Comparison of ENCODE assay signal across 11 cellular contexts in the genomic region with DNA sequence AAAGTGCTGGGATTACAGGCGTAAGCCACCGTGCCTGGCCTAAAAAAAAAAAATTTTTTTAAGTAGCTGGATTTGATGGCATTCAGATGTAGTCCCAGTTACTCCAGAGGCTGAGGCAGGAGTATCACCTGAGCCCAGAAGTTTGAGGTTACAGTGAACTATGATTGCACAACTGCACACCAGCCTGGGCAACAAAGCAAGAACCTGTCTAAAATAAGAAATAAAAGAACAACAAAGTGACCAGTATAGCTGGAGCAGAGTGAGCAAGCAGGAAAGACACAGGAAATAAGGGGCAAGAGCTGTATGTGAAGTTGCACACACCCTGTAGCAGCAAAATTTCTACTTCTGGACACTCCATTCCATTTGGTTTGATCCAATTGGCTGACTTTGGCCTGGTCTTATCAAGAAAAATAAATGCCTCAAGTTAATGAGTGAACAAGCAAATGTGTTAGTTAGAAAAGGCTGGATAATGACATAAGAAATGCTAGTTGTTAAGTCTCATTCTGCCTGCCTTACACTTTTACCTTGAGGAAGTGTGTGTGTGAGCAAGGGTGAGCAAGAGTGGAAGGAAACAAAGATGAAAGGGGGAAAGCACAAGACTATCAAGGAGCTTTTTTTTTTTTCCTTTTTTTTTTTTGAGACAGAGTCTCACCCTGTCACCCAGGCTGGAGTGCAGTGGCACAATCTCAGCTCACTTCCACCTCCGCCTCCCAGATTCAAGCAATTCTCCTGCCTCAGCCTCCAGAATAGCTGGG. TPM values are rescaled to one million over a fixed set of nuclear protein-coding genes. Genes with fewer than 3 reads are reported as not detected.
DNase-seq lines count a peak whose midpoint lies in the region; ATAC-seq and TF ChIP-seq lines count a peak whose summit lies in the region.
"Had no signal": no experiment of that assay in that cellular context is flagged by ENCODE, and none has a peak within 500 bp of the region (broad histone marks: within the 10 kb centered on the region; RNA-seq: fewer than 3 reads in every experiment).

No MANE protein-coding gene starts in this region.

- H3K9me2 ChIP-seq in Karpas-422 (replicated peaks; ENCODE audit: insufficient read depth, low read length) = no peaks in the 10 kb centered on the region

- H3K9me3 Mint-ChIP-seq in Caco-2 (ENCODE audit: unreplicated experiment) (no peaks in the 10 kb centered on the region), H9 (no peaks in the 10 kb centered on the region)
- H3K9me3 Mint-ChIP-seq in central memory CD8-positive, alpha-beta T cell = no peaks in the 10 kb centered on the region
- no peaks in the 10 kb centered on the region for H3K9me3 Mint-ChIP-seq in naive thymus-derived CD4-positive, alpha-beta T cell

- H4K91ac ChIP-seq in H9 (ENCODE audit: insufficient read length, low read depth, low read length) = no peak overlapping the region

- TF ChIP-seq CTCF in Caco-2 (IDR thresholded peaks at IDR 0.05; ENCODE audit: insufficient read depth in 1 of 2, low read depth in 1 of 2, low read length in 1 of 2, severe bottlenecking in 1 of 2, unreplicated experiment in 1 of 2) (no peak), H9 (conservative IDR thresholded peaks at IDR 0.05) (no peak), WERI-Rb-1 (IDR thresholded peaks at IDR 0.05; ENCODE audit: low read depth, low read length) (no peak)

- H3K14ac ChIP-seq in H9 (ENCODE audit: insufficient read depth, low read length) = no peak overlapping the region

- no CpG with 5 or more reads among the region's 3 CpGs for WGBS in H9 (ENCODE audit: extremely low coverage, insufficient read length, low lambda C conversion rate)

- no peaks in the 10 kb centered on the region for H3K79me1 ChIP-seq in H9 (ENCODE audit: insufficient read depth, low read depth, low read length, poor library complexity, severe bottlenecking)

- no peak overlapping the region for H2BK5ac ChIP-seq in H9 (ENCODE audit: insufficient read length, low read length)

- H3K4me1 ChIP-seq in Caco-2 = peaks cover 8% of the 10 kb centered on the region
- peaks cover 43% of the 10 kb centered on the region for H3K4me1 ChIP-seq in Karpas-422 (ENCODE audit: low read length)
- peaks cover 50 to 52% of the 10 kb centered on the region in 2 donors for H3K4me1 ChIP-seq in naive thymus-derived CD4-positive, alpha-beta T cell (ENCODE audit: control insufficient read depth in 2 of 2, insufficient read depth in 2 of 2, low read length in 2 of 2)
- H3K4me1 ChIP-seq in H9 (ENCODE audit: insufficient read depth, low read length) = no peaks in the 10 kb centered on the region

- H2AFZ ChIP-seq in Karpas-422 (ENCODE audit: low read length) (no peak overlapping the region), H9 (ENCODE audit: low read length) (no peak overlapping the region)
- H2AFZ ChIP-seq: GM23248 had no signal

- no peak overlapping the region for H3K18ac ChIP-seq in H9 (ENCODE audit: insufficient read length, low read depth, low read length)

- H2BK120ac ChIP-seq in H9 (ENCODE audit: low read depth, low read length, poor library complexity, severe bottlenecking) = no peak overlapping the region

- no peak overlapping the region for H3K4me3 ChIP-seq in Caco-2 (ENCODE audit: low read depth, low read length)
- H3K4me3 ChIP-seq in Karpas-422 (ENCODE audit: low read length) = peak overlapping the region; percentile 56; the same call in 1 of the 2 replicates
- H3K4me3 ChIP-seq in naive thymus-derived CD4-positive, alpha-beta T cell (ENCODE audit: low read length) = peak overlapping the region; percentile 34
- no peak overlapping the region for H3K4me3 ChIP-seq in WERI-Rb-1 (ENCODE audit: low read depth, low read length)
- H3K4me3 ChIP-seq: GM23248 had no signal

- H3K27ac Mint-ChIP-seq in Caco-2 (ENCODE audit: unreplicated experiment) = peak overlapping the region; percentile 42
- peak overlapping the region; percentile 17 for H3K27ac Mint-ChIP-seq in central memory CD8-positive, alpha-beta T cell (ENCODE audit: low read depth)
- H3K27ac Mint-ChIP-seq in naive thymus-derived CD4-positive, alpha-beta T cell = peak overlapping the region; percentile 86 to 99 (median 95)
- peak overlapping the region in 1 of 3 experiments; percentile 87; a peak in 1 of 7 replicates for H3K27ac Mint-ChIP-seq in H9

- H2BK15ac ChIP-seq in H9 (ENCODE audit: low read depth, low read length) = no peak overlapping the region

- H3K36me3 ChIP-seq in Caco-2 (ENCODE audit: control insufficient read depth, insufficient read depth, low read length) = no peaks in the 10 kb centered on the region
- peaks cover 5% of the 10 kb centered on the region; the same call in 1 of the 2 replicates for H3K36me3 ChIP-seq in Karpas-422 (ENCODE audit: insufficient read depth, low read length)
- no peaks in the 10 kb centered on the region for H3K36me3 ChIP-seq in naive thymus-derived CD4-positive, alpha-beta T cell (ENCODE audit: control insufficient read depth in 2 of 3, insufficient read depth in 3 of 3, low read length in 3 of 3)
- no peaks in the 10 kb centered on the region; the same call in 1 of the 2 replicates for H3K36me3 ChIP-seq in WERI-Rb-1

- H3K56ac ChIP-seq in H9 (ENCODE audit: insufficient read length, low read depth, low read length) = no peak overlapping the region

- H3K4me2 ChIP-seq in Karpas-422 (ENCODE audit: low read depth, low read length, poor library complexity, severe bottlenecking) (peak overlapping the region; percentile 78), H9 (ENCODE audit: insufficient read depth, insufficient read length, low read length) (no peak overlapping the region)

- H3K4ac ChIP-seq in H9 (ENCODE audit: low read depth, low read length) = no peak overlapping the region

- POLR2A ChIA-PET in Caco-2 (lab: Charles Lee) = interaction anchor here (1.3 kb wide), 1 partner anchor 8 kb away, joined by 3 read pairs; the partner anchor contains the start of gene ATP5IF1
- POLR2A ChIA-PET in naive thymus-derived CD4-positive, alpha-beta T cell (lab: Charles Lee) = interaction anchor here (0.7 to 8.4 kb wide), 8 partner anchors 12 to 1812 kb away, joined by 3 to 184 read pairs (median 6); partner anchors contain the start of genes ATP5IF1, DHDDS, DNAJC8 and MED18

- H3K27me3 ChIP-seq in Caco-2 (replicated peaks; ENCODE audit: control insufficient read depth, insufficient read depth, low read length) (no peaks in the 10 kb centered on the region), Karpas-422 (ENCODE audit: low read length) (no peaks in the 10 kb centered on the region), H9 (ENCODE audit: insufficient read depth, low read length) (no peaks in the 10 kb centered on the region), WERI-Rb-1 (ENCODE audit: insufficient read depth, low read depth, severe bottlenecking) (no peaks in the 10 kb centered on the region)
- no peaks in the 10 kb centered on the region for H3K27me3 ChIP-seq in naive thymus-derived CD4-positive, alpha-beta T cell (ENCODE audit: control insufficient read depth in 2 of 2, insufficient read depth in 2 of 2, low read length in 2 of 2)

- no peak overlapping the region for H2AK5ac ChIP-seq in H9 (ENCODE audit: insufficient read length, low read length)

- no peak overlapping the region for H4K5ac ChIP-seq in H9 (ENCODE audit: insufficient read length, low read depth, low read length)

- no peak overlapping the region for H4K8ac ChIP-seq in H9 (replicated peaks; ENCODE audit: insufficient read length, low read depth, low read length)

- H3K27ac ChIP-seq in Karpas-422 (ENCODE audit: low read length) (peak overlapping the region; percentile 88), H9 (ENCODE audit: insufficient read length, low read depth, low read length) (no peak overlapping the region), WERI-Rb-1 (no peak overlapping the region)
- peak overlapping the region; percentile 95 for H3K27ac ChIP-seq in naive thymus-derived CD4-positive, alpha-beta T cell (ENCODE audit: low read depth, low read length)
- H3K27ac ChIP-seq: GM23248 had no signal

- peaks cover 22% of the 10 kb centered on the region for H3K79me2 ChIP-seq in Karpas-422 (ENCODE audit: low read length)
- no peaks in the 10 kb centered on the region for H3K79me2 ChIP-seq in H9 (ENCODE audit: insufficient read depth, low read length)

- no peaks in the 10 kb centered on the region for H3K36me3 Mint-ChIP-seq in Caco-2 (ENCODE audit: insufficient read depth, unreplicated experiment)
- H3K36me3 Mint-ChIP-seq in central memory CD8-positive, alpha-beta T cell (ENCODE audit: insufficient read depth) = peaks cover 14% of the 10 kb centered on the region
- H3K36me3 Mint-ChIP-seq in naive thymus-derived CD4-positive, alpha-beta T cell = peaks cover 0 to 4% (median 0%) of the 10 kb centered on the region in 5 donors
- H3K36me3 Mint-ChIP-seq in H9 (ENCODE audit: insufficient read depth in 1 of 3, low read depth in 3 of 3) = peaks cover 0 to 2% (median 0%) of the 10 kb centered on the region in 3 experiments; a peak in 1 of 7 replicates

- no peak overlapping the region for H2BK12ac ChIP-seq in H9 (ENCODE audit: insufficient read length, low read depth, low read length)

- H3K23me2 ChIP-seq in H9 (ENCODE audit: insufficient read length, low read depth, low read length, poor library complexity, severe bottlenecking) = peaks cover 8% of the 10 kb centered on the region

- H3T11ph ChIP-seq in H9 (ENCODE audit: low read length) = no peak overlapping the region

- no peak overlapping the region for H3K23ac ChIP-seq in H9 (ENCODE audit: insufficient read length, low read depth, low read length)

- H4K20me1 ChIP-seq in Karpas-422 (ENCODE audit: insufficient read depth, low read depth, low read length) = no peaks in the 10 kb centered on the region
- no peaks in the 10 kb centered on the region for H4K20me1 ChIP-seq in H9 (ENCODE audit: control insufficient read depth, insufficient read depth, insufficient read length)

- H3K9me3 ChIP-seq in Caco-2 (no peaks in the 10 kb centered on the region), Karpas-422 (ENCODE audit: low read length) (no peaks in the 10 kb centered on the region), H9 (ENCODE audit: control insufficient read depth, low read depth, low read length) (no peaks in the 10 kb centered on the region), WERI-Rb-1 (ENCODE audit: severe bottlenecking) (no peaks in the 10 kb centered on the region)
- no peaks in the 10 kb centered on the region for H3K9me3 ChIP-seq in naive thymus-derived CD4-positive, alpha-beta T cell (ENCODE audit: control insufficient read depth in 2 of 3, low read length in 3 of 3)

- H3K4me3 Mint-ChIP-seq in Caco-2 (ENCODE audit: unreplicated experiment) (no peak overlapping the region), H9 (no peak overlapping the region)
- peak overlapping the region; percentile 61 for H3K4me3 Mint-ChIP-seq in central memory CD8-positive, alpha-beta T cell
- H3K4me3 Mint-ChIP-seq in naive thymus-derived CD4-positive, alpha-beta T cell = peak overlapping the region; percentile 43 to 86 (median 80)

- intact Hi-C loops in Caco-2 (cut with micrococcal nuclease; ENCODE audit: unreplicated experiment) = no loop called here
- intact Hi-C loops in naive thymus-derived CD4-positive, alpha-beta T cell (cut with micrococcal nuclease) = loop anchor here (1.0 to 10.0 kb wide), 3 partner anchors 8 to 641 kb away; partner anchors contain the start of genes ATP5IF1 (in 1 of the 2) and SESN2 (in 1 of the 2)

- H3K27me3 Mint-ChIP-seq in Caco-2 (ENCODE audit: insufficient read depth, unreplicated experiment) (no peaks in the 10 kb centered on the region), H9 (ENCODE audit: low read depth) (no peaks in the 10 kb centered on the region)
- H3K27me3 Mint-ChIP-seq in central memory CD8-positive, alpha-beta T cell = no peaks in the 10 kb centered on the region
- H3K27me3 Mint-ChIP-seq in naive thymus-derived CD4-positive, alpha-beta T cell = no peaks in the 10 kb centered on the region

- peak overlapping the region; percentile 76; the same call in 1 of the 2 replicates for H3K9ac ChIP-seq in Karpas-422 (ENCODE audit: low read length)
- H3K9ac ChIP-seq in H9 (ENCODE audit: extremely low read depth, insufficient read length, low read length) = no peak overlapping the region
- H3K9ac ChIP-seq: GM23248 had no signal

- no peak for ATAC-seq in central memory CD8-positive, alpha-beta T cell (replicated peaks; ENCODE audit: extremely low read depth, poor library complexity, severe bottlenecking)
- no peak for ATAC-seq in naive thymus-derived CD4-positive, alpha-beta T cell

- no TSS peak for BruUV-seq in Caco-2 (replicated peaks; lab: Mats Ljungman, UMichigan)

- H3K4me1 Mint-ChIP-seq in Caco-2 (ENCODE audit: low read depth, unreplicated experiment) (peaks cover 31% of the 10 kb centered on the region), H9 (peaks cover 21% of the 10 kb centered on the region in 2 experiments)
- H3K4me1 Mint-ChIP-seq in central memory CD8-positive, alpha-beta T cell = peaks cover 41% of the 10 kb centered on the region
- peaks cover 33 to 58% (median 48%) of the 10 kb centered on the region in 7 donors for H3K4me1 Mint-ChIP-seq in naive thymus-derived CD4-positive, alpha-beta T cell

- CTCF ChIA-PET in Caco-2 (lab: Charles Lee) = no interaction called here
- CTCF ChIA-PET in naive thymus-derived CD4-positive, alpha-beta T cell (lab: Charles Lee) = interaction anchor here (0.7 to 0.9 kb wide), 3 partner anchors 10 to 648 kb away, joined by 3 to 4 read pairs (median 3); no protein-coding TSS in a partner anchor

- DNase-seq in Caco-2 = no peak
- no peak for DNase-seq in Karpas-422
- DNase-seq in central memory CD8-positive, alpha-beta T cell (ENCODE audit: low spot score in 2 of 2) = no peak
- peak in 6 of 9 donors; percentile 34 to 55 (median 46) for DNase-seq in naive thymus-derived CD4-positive, alpha-beta T cell
- DNase-seq in activated CD4-positive, CD25-positive, alpha-beta regulatory T cell (lab: John Stamatoyannopoulos, UW) = no peak
- DNase-seq in T1000 (lab: John Stamatoyannopoulos, UW) = no peak
- no peak for DNase-seq in H9
- no peak for DNase-seq in WERI-Rb-1
- DNase-seq: activated effector memory CD4-positive, alpha-beta T cell treated with anti-CD3 and anti-CD28 coated beads, Interleukin-2, amount 50 U/mL, for 16 hours; GM23248; NCI-H69 had no signal

- H2BK20ac ChIP-seq in H9 (ENCODE audit: low read depth, low read length, poor library complexity, severe bottlenecking) = no peak overlapping the region

RNA-seq across cellular contexts. Expression of gene ATP5IF1, which starts 7.9 kb away (rescaled TPM):
- total RNA-seq in Caco-2 (2022) (126 and 130 TPM in 2 replicates), H9 (2021) (257 and 275 TPM in 2 replicates)
- total RNA-seq in Karpas-422 (2014; rRNA removed; shearing (Covaris generic); ENCODE audit: low replicate concordance) = 248 and 524 TPM in 2 replicates
- 100 to 1,000 TPM in 4 of 5 experiments, 10 to 100 TPM in 1; 68.2 to 158 (median 104) TPM for total RNA-seq in naive thymus-derived CD4-positive, alpha-beta T cell
- 100 to 1,000 TPM; 541 to 640 TPM for polyA plus RNA-seq in naive thymus-derived CD4-positive, alpha-beta T cell

RNA-seq across cellular contexts. Expression of gene DNAJC8, which starts 11.0 kb away (rescaled TPM):
- 67.3 and 69.4 TPM in 2 replicates for total RNA-seq in Caco-2 (2022)
- total RNA-seq in Karpas-422 (2014; rRNA removed; shearing (Covaris generic); ENCODE audit: low replicate concordance) = 56.9 and 71.8 TPM in 2 replicates
- 100 to 1,000 TPM in 1 of 5 experiments, 10 to 100 TPM in 4; 54.2 to 102 (median 69.6) TPM for total RNA-seq in naive thymus-derived CD4-positive, alpha-beta T cell
- 100 to 1,000 TPM; 148 to 174 TPM for polyA plus RNA-seq in naive thymus-derived CD4-positive, alpha-beta T cell
- 126 and 132 TPM in 2 replicates for total RNA-seq in H9 (2021)

RNA-seq across cellular contexts. Expression of gene SESN2, which starts 15.5 kb away (rescaled TPM):
- total RNA-seq in Caco-2 (2022) = 33.2 and 34.5 TPM in 2 replicates
- total RNA-seq in Karpas-422 (2014; rRNA removed; shearing (Covaris generic); ENCODE audit: low replicate concordance) = 35.1 and 46.0 TPM in 2 replicates
- 10 to 100 TPM in 3 of 5 experiments, 1 to 10 TPM in 2; 4.5 to 50.7 (median 11.8) TPM for total RNA-seq in naive thymus-derived CD4-positive, alpha-beta T cell
- polyA plus RNA-seq in naive thymus-derived CD4-positive, alpha-beta T cell = 1 to 10 TPM; 2.3 to 4.6 TPM
- 24.6 and 24.7 TPM in 2 replicates for total RNA-seq in H9 (2021)

Comparison
In these comparisons a context has a peak if more than half of its experiments do, and no peak if none do; other contexts are left out.
1. DNase-seq: peak in naive thymus-derived CD4-positive, alpha-beta T cell (6 of 9); none in Caco-2 (0 of 2), Karpas-422 (single experiment), central memory CD8-positive, alpha-beta T cell (0 of 2), activated CD4-positive, CD25-positive, alpha-beta regulatory T cell (0 of 4), T1000 (single experiment), H9 (single experiment) and WERI-Rb-1 (single experiment).
2. H3K4me3 ChIP-seq: peak in Karpas-422 (single experiment) and naive thymus-derived CD4-positive, alpha-beta T cell (single experiment); none in Caco-2 (single experiment) and WERI-Rb-1 (single experiment).
3. H3K4me3 Mint-ChIP-seq: peak in central memory CD8-positive, alpha-beta T cell (single experiment) and naive thymus-derived CD4-positive, alpha-beta T cell (10 of 10); none in Caco-2 (single experiment) and H9 (0 of 2).
4. H3K27ac ChIP-seq: peak in Karpas-422 (single experiment) and naive thymus-derived CD4-positive, alpha-beta T cell (single experiment); none in H9 (single experiment) and WERI-Rb-1 (single experiment).